Comparison of ENCODE assay signal across 11 cellular contexts in the genomic region with DNA sequence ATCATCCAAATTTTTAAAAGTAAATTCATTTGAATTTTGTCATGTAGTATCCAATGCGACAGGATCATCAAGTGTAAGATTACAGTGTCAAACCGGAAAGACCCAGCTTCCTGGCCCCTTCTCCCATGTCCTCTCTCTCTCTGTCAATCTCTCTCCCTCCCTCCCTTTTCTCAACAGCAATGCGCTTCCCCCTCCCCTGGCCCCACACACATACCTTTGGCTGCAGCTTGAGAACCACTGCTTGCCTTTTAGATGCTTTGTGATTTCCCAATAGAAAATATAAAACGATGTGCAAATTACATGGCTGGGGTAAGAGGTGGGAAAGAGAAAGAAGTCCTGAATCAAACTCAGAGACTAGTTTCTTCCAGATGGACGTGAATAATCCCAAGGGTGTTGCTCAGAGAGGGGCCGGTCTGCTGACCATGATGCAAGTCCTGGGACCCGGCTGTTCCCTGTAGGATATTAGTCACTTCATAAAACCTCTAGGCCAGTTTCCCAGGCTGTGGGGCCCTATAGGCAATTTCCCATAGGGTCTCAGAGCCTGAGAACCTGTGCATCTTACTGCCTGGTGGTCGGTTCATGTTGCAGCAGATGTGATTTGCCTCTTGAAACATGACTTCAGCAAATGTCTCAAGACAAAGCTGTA. TPM values are rescaled to one million over a fixed set of nuclear protein-coding genes. Genes with fewer than 3 reads are reported as not detected.
A peak's percentile ranks its signal among the peaks of the same experiment; 100 is the strongest.
DNase-seq lines count a peak whose midpoint lies in the region; ATAC-seq and TF ChIP-seq lines count a peak whose summit lies in the region.
"Had no signal": no experiment of that assay in that cellular context is flagged by ENCODE, and none has a peak within 500 bp of the region (broad histone marks: within the 10 kb centered on the region; RNA-seq: fewer than 3 reads in every experiment).

No MANE protein-coding gene starts in this region.

- DNase-seq in ELR (ENCODE audit: low read depth): peak; percentile 98
- no peak for DNase-seq in activated T-helper 1 cell treated with anti-CD3 and anti-CD28 coated beads, Interleukin-12 subunit alpha, Interleukin-12 subunit beta, Interleukin-2, Interleukin-4 antibody, amounts not matched to agents 30 ng/mL and 10 ng/mL and 1 ng/mL, durations not matched to agents 14 hours and 24 hours and 36 hours (ENCODE audit: low spot score)
- DNase-seq in heart right ventricle: peak in 1 of 2 donors; percentile 73
- DNase-seq in HEK293T (ENCODE audit: extremely low spot score): no peak
- no peak for DNase-seq in BE2C
- DNase-seq in NCI-H1930 (lab: John Stamatoyannopoulos, UW): no peak
- DNase-seq: NCI-H446, T-helper 2 cell had no signal

- H3K36me3 ChIP-seq in heart right ventricle (no peaks in the 10 kb centered on the region), skeletal muscle tissue (ENCODE audit: control insufficient read depth in 3 of 3, insufficient read depth in 3 of 3, low read length in 3 of 3) (no peaks in the 10 kb centered on the region), BE2C (no peaks in the 10 kb centered on the region)

- peak overlapping the region; percentile 57 for H3K27ac Mint-ChIP-seq in activated T-helper 1 cell treated with anti-CD3 and anti-CD28 coated beads, Interleukin-12 subunit alpha, Interleukin-12 subunit beta, Interleukin-2, Interleukin-4 antibody, amounts not matched to agents 30 ng/mL and 10 ng/mL and 1 ng/mL, durations not matched to agents 14 hours and 24 hours and 36 hours

- H3K4me3 ChIP-seq in heart right ventricle (peak overlapping the region in 5 of 10 donors; percentile 1 to 32 (median 18)), skeletal muscle tissue (ENCODE audit: low read length in 3 of 3) (peak overlapping the region in 1 of 3 donors; percentile 18), BE2C (ENCODE audit: low read depth, low read length) (no peak overlapping the region)

- intact Hi-C loops in activated T-helper 1 cell treated with anti-CD3 and anti-CD28 coated beads, Interleukin-12 subunit alpha, Interleukin-12 subunit beta, Interleukin-2, Interleukin-4 antibody, amounts not matched to agents 30 ng/mL and 10 ng/mL and 1 ng/mL, durations not matched to agents 14 hours and 24 hours and 36 hours (cut with micrococcal nuclease): no loop called here
- intact Hi-C loops in heart right ventricle (cut with DNase I): no loop called here

- H3K4me1 Mint-ChIP-seq in activated T-helper 1 cell treated with anti-CD3 and anti-CD28 coated beads, Interleukin-12 subunit alpha, Interleukin-12 subunit beta, Interleukin-2, Interleukin-4 antibody, amounts not matched to agents 30 ng/mL and 10 ng/mL and 1 ng/mL, durations not matched to agents 14 hours and 24 hours and 36 hours (ENCODE audit: low read depth): peaks cover 78% of the 10 kb centered on the region

- no peak overlapping the region for H3K9ac ChIP-seq in skeletal muscle tissue (ENCODE audit: low read depth in 1 of 3, low read length in 3 of 3)

- H3K9me3 Mint-ChIP-seq in activated T-helper 1 cell treated with anti-CD3 and anti-CD28 coated beads, Interleukin-12 subunit alpha, Interleukin-12 subunit beta, Interleukin-2, Interleukin-4 antibody, amounts not matched to agents 30 ng/mL and 10 ng/mL and 1 ng/mL, durations not matched to agents 14 hours and 24 hours and 36 hours: no peaks in the 10 kb centered on the region

- ATAC-seq in heart right ventricle (peak; percentile 53 to 87 (median 75)), GM21737 (IDR thresholded peaks at IDR 0.05; ENCODE audit: unreplicated experiment) (no peak)
- ATAC-seq: esophagus mucosa had no signal

- H3K27me3 Mint-ChIP-seq in activated T-helper 1 cell treated with anti-CD3 and anti-CD28 coated beads, Interleukin-12 subunit alpha, Interleukin-12 subunit beta, Interleukin-2, Interleukin-4 antibody, amounts not matched to agents 30 ng/mL and 10 ng/mL and 1 ng/mL, durations not matched to agents 14 hours and 24 hours and 36 hours (ENCODE audit: insufficient read depth): peaks cover 2% of the 10 kb centered on the region

- POLR2A ChIA-PET in HEK293T (lab: Yijun Ruan, JAX): no interaction called here

- H3K4me3 Mint-ChIP-seq in activated T-helper 1 cell treated with anti-CD3 and anti-CD28 coated beads, Interleukin-12 subunit alpha, Interleukin-12 subunit beta, Interleukin-2, Interleukin-4 antibody, amounts not matched to agents 30 ng/mL and 10 ng/mL and 1 ng/mL, durations not matched to agents 14 hours and 24 hours and 36 hours: no peak overlapping the region

- no peaks in the 10 kb centered on the region for H3K9me3 ChIP-seq in heart right ventricle
- no peaks in the 10 kb centered on the region for H3K9me3 ChIP-seq in skeletal muscle tissue (ENCODE audit: control insufficient read depth in 3 of 3, low read length in 3 of 3)
- no peaks in the 10 kb centered on the region for H3K9me3 ChIP-seq in BE2C

- TF ChIP-seq CTCF in heart right ventricle (IDR thresholded peaks at IDR 0.05) (no peak), BE2C (IDR thresholded peaks at IDR 0.05; ENCODE audit: low read depth, low read length) (no peak)

- H3K27me3 ChIP-seq in heart right ventricle: no peaks in the 10 kb centered on the region
- H3K27me3 ChIP-seq in skeletal muscle tissue (ENCODE audit: control insufficient read depth in 3 of 3, insufficient read depth in 3 of 3, low read length in 3 of 3): peaks cover 0 to 2% (median 0%) of the 10 kb centered on the region in 3 donors
- H3K27me3 ChIP-seq in BE2C: no peaks in the 10 kb centered on the region

- peaks cover 3% of the 10 kb centered on the region for H3K36me3 Mint-ChIP-seq in activated T-helper 1 cell treated with anti-CD3 and anti-CD28 coated beads, Interleukin-12 subunit alpha, Interleukin-12 subunit beta, Interleukin-2, Interleukin-4 antibody, amounts not matched to agents 30 ng/mL and 10 ng/mL and 1 ng/mL, durations not matched to agents 14 hours and 24 hours and 36 hours (ENCODE audit: low read depth)

- H3K4me1 ChIP-seq in heart right ventricle: peaks cover 0 to 58% (median 14%) of the 10 kb centered on the region in 9 donors
- peaks cover 2 to 10% (median 6%) of the 10 kb centered on the region in 3 donors for H3K4me1 ChIP-seq in skeletal muscle tissue (ENCODE audit: control insufficient read depth in 3 of 3, insufficient read depth in 3 of 3, low read length in 3 of 3)
- H3K4me1 ChIP-seq in BE2C: peaks cover 10% of the 10 kb centered on the region

- CTCF ChIA-PET in HEK293T (lab: Yijun Ruan, JAX): interaction anchor here (0.9 kb wide), 1 partner anchor 107 kb away, joined by 3 read pairs; no protein-coding TSS in a partner anchor

- H3K27ac ChIP-seq in heart right ventricle (peak overlapping the region in 9 of 10 donors; percentile 14 to 78 (median 66)), skeletal muscle tissue (ENCODE audit: low read depth, low read length) (peak overlapping the region; percentile 50)

- 63 to 68% methylated on average over 8 of the region's 8 CpGs for WGBS in heart right ventricle, 2 donors

TF ChIP-seq in HEK293T, 16 proteins besides CTCF, POLR2A, EP300 and RAD21:
- TF ChIP-seq FOXA1 (IDR thresholded peaks at IDR 0.05) (no peak), ARNT (IDR thresholded peaks at IDR 0.05) (no peak), CTBP1 (IDR thresholded peaks at IDR 0.05; ENCODE audit: borderline replicate concordance) (no peak), LEF1 (IDR thresholded peaks at IDR 0.05; ENCODE audit: borderline replicate concordance) (no peak), SP1 (IDR thresholded peaks at IDR 0.05) (no peak), TARDBP (IDR thresholded peaks at IDR 0.05) (no peak)

RNA-seq across cellular contexts. Expression of a gene that starts 34.3 kb away (rescaled TPM):
- total RNA-seq in activated T-helper 1 cell treated with anti-CD3 and anti-CD28 coated beads, Interleukin-12 subunit alpha, Interleukin-12 subunit beta, Interleukin-2, Interleukin-4 antibody, amounts not matched to agents 30 ng/mL and 10 ng/mL and 1 ng/mL, durations not matched to agents 14 hours and 24 hours and 36 hours: 609 and 619 TPM in 2 replicates
- 10 to 100 TPM; 33.1 to 93.4 (median 53.2) TPM for total RNA-seq in heart right ventricle
- polyA plus RNA-seq in heart right ventricle: 10 to 100 TPM; 21.3 to 21.4 TPM
- 37.1 TPM for total RNA-seq in skeletal muscle tissue
- polyA plus RNA-seq in BE2C (2012; ENCODE audit: insufficient read depth, insufficient read length, low read depth): 23.4 TPM
